19 cellular contexts compared by ENCODE assay signal in the genomic region with DNA sequence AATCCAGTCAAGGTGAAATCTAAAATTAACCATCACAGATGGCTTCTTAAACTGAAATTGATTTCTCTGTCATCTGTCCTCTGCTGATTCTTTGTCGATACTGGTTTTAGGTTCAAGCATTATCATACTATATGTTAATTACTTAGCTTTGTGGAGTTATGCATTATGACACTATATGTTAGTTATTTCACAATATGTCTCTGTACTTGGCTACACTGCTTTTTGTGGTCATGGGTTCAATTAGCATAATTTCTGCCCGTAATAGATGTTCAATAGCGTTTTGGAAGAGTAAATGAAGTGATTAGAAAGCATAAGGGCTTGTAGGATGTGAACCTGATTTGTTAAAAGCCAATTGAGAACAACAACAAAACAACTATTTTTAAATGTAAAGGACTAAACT.
"Had no signal": no experiment of that assay in that cellular context is flagged by ENCODE, and none has a peak within 500 bp of the region (broad histone marks: within the 10 kb centered on the region; RNA-seq: fewer than 3 reads in every experiment).

No MANE protein-coding gene starts in this region.

- H3K4me3 Mint-ChIP-seq: activated B cell treated with CpG ODN at 0.5 μM for 24 hours; activated naive CD8-positive, alpha-beta T cell; stimulated activated naive CD8-positive, alpha-beta T cell treated with anti-CD3 and anti-CD28 coated beads, Interleukin-15, Interleukin-2, amounts not matched to agents 100 ng/mL and 50 ng/mL, for 24 hours had no signal

- H3K4me1 Mint-ChIP-seq: activated B cell treated with CpG ODN at 0.5 μM for 24 hours had no signal

- H3K27ac Mint-ChIP-seq: activated B cell treated with CpG ODN at 0.5 μM for 24 hours; activated naive CD8-positive, alpha-beta T cell; stimulated activated naive CD8-positive, alpha-beta T cell treated with anti-CD3 and anti-CD28 coated beads, Interleukin-15, Interleukin-2, amounts not matched to agents 100 ng/mL and 50 ng/mL, for 24 hours had no signal

- H3K27me3 Mint-ChIP-seq: activated B cell treated with CpG ODN at 0.5 μM for 24 hours had no signal

- H3K36me3 Mint-ChIP-seq: activated naive CD8-positive, alpha-beta T cell; naive thymus-derived CD8-positive, alpha-beta T cell had no signal

- ATAC-seq: gastrocnemius medialis; left lung; naive thymus-derived CD8-positive, alpha-beta T cell; right cardiac atrium; SK-N-SH treated with all-trans-retinoic acid at 6 μM for 48 hours; upper lobe of right lung had no signal

- H3K9me3 Mint-ChIP-seq: activated B cell treated with CpG ODN at 0.5 μM for 24 hours; naive thymus-derived CD8-positive, alpha-beta T cell; stimulated activated naive CD8-positive, alpha-beta T cell treated with anti-CD3 and anti-CD28 coated beads, Interleukin-15, Interleukin-2, amounts not matched to agents 100 ng/mL and 50 ng/mL, for 24 hours had no signal

- DNase-seq: activated B cell treated with CpG ODN at 0.5 μM for 24 hours; activated CD4-positive, alpha-beta T cell treated with anti-CD3 and anti-CD28 coated beads for 4 hours; activated gamma-delta T cell treated with Interleukin-2 at 50 U/mL for 16 hours; amygdala; cerebellar nuclear complex; gastrocnemius medialis; hippocampal formation; kidney glomerular epithelial cell; left lung; naive thymus-derived CD8-positive, alpha-beta T cell; right cardiac atrium; stimulated activated CD4-positive, alpha-beta T cell treated with anti-CD3 and anti-CD28 coated beads, Interleukin-1b, Interleukin-23, amount 100 ng/mL, for 48 hours; substantia nigra; T1000; thyroid gland; upper lobe of right lung had no signal
